ENCODE assay signal across 29 cellular contexts in the genomic region with DNA sequence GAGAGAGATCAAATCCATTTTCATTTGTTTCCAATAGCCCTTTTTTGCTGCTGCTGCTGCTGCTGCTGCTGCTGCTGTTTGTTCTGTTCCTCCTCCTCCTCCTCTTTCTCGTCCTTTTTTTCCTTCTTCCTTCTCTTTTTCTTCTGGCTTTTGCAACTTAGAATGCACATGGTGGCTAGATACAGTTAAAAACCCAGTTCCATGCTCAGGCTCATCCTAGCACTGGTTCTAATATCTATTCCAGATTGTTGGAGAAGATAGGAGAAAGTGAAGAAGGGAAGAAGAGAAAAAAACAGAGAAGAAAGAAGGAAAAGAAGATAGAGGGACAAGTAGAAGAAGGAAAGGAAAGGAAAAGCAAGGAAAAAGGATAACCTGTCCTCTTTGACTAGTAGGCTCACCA. TPM values are rescaled to one million over a fixed set of nuclear protein-coding genes. Genes with fewer than 3 reads are reported as not detected.
"Had no signal": no experiment of that assay in that cellular context is flagged by ENCODE, and none has a peak within 500 bp of the region (broad histone marks: within the 10 kb centered on the region; RNA-seq: fewer than 3 reads in every experiment).

No MANE protein-coding gene starts in this region.

- H3K27me3 Mint-ChIP-seq: activated CD4-positive, alpha-beta memory T cell treated with anti-CD3 and anti-CD28 coated beads, Interleukin-2, amount 10 ng/mL, durations not matched to agents 7 days and 5 days; activated CD4-positive, alpha-beta T cell treated with anti-CD3 and anti-CD28 coated beads, Interleukin-2, amount 10 ng/mL, durations not matched to agents 7 days and 5 days; activated T-helper 17 cell treated with anti-CD3 and anti-CD28 coated beads, Interleukin-2, amount 50 U/mL, for 72 hours; progenitor cell of endocrine pancreas; T-helper 17 cell had no signal

- ATAC-seq: activated naive CD4-positive, alpha-beta T cell treated with anti-CD3 and anti-CD28 coated beads, Interleukin-2, amount 50 U/mL, for 72 hours; activated T-cell treated with anti-CD3 and anti-CD28 coated beads, Interleukin-2, amount 50 U/mL, for 4 hours; activated T-helper 17 cell treated with anti-CD3 and anti-CD28 coated beads, Interleukin-2, amount 50 U/mL, for 72 hours; foreskin keratinocyte; right lobe of liver; T-helper 17 cell had no signal

- H3K27me3 ChIP-seq: esophagus muscularis mucosa, foreskin keratinocyte, ovary, right lobe of liver, thyroid gland, upper lobe of left lung, vagina had no signal

- H3K4me3 ChIP-seq: breast epithelium, esophagus muscularis mucosa, left ventricle myocardium inferior, lung, ovary, right lobe of liver, stomach, thyroid gland, upper lobe of left lung, vagina had no signal

- H3K4me1 ChIP-seq: breast epithelium, esophagus muscularis mucosa, foreskin keratinocyte, left ventricle myocardium inferior, right lobe of liver, stomach, thyroid gland, vagina had no signal

- H3K36me3 ChIP-seq: breast epithelium, esophagus muscularis mucosa, left ventricle myocardium inferior, ovary, right lobe of liver, stomach, thyroid gland, upper lobe of left lung, vagina had no signal

- H3K4me3 Mint-ChIP-seq: activated CD4-positive, alpha-beta memory T cell treated with anti-CD3 and anti-CD28 coated beads, Interleukin-2, amount 10 ng/mL, durations not matched to agents 7 days and 5 days; activated CD4-positive, alpha-beta T cell treated with anti-CD3 and anti-CD28 coated beads, Interleukin-2, amount 10 ng/mL, durations not matched to agents 7 days and 5 days; activated T-cell treated with anti-CD3 and anti-CD28 coated beads, Interleukin-2, amount 50 U/mL, for 4 hours; activated T-helper 17 cell treated with anti-CD3 and anti-CD28 coated beads, Interleukin-2, amount 50 U/mL, for 72 hours; nephron progenitor cell; T-helper 17 cell had no signal

- H3K27ac ChIP-seq: breast epithelium, esophagus muscularis mucosa, foreskin keratinocyte, left ventricle myocardium inferior, ovary, right lobe of liver, stomach, thyroid gland, vagina had no signal

- H3K27ac Mint-ChIP-seq: activated CD4-positive, alpha-beta memory T cell treated with anti-CD3 and anti-CD28 coated beads, Interleukin-2, amount 10 ng/mL, durations not matched to agents 7 days and 5 days; activated CD4-positive, alpha-beta T cell treated with anti-CD3 and anti-CD28 coated beads, Interleukin-2, amount 10 ng/mL, durations not matched to agents 7 days and 5 days; activated naive CD4-positive, alpha-beta T cell treated with anti-CD3 and anti-CD28 coated beads, Interleukin-2, amount 50 U/mL, for 72 hours; activated T-helper 17 cell treated with anti-CD3 and anti-CD28 coated beads, Interleukin-2, amount 50 U/mL, for 72 hours; nephron progenitor cell; progenitor cell of endocrine pancreas; T-helper 17 cell had no signal

- H3K9me3 ChIP-seq: breast epithelium, esophagus muscularis mucosa, left ventricle myocardium inferior, ovary, right lobe of liver, stomach, thyroid gland, upper lobe of left lung, vagina had no signal

- DNase-seq: activated CD4-positive, alpha-beta memory T cell treated with anti-CD3 and anti-CD28 coated beads, Interleukin-2, amount 10 ng/mL, durations not matched to agents 7 days and 5 days; activated CD4-positive, alpha-beta T cell treated with anti-CD3 and anti-CD28 coated beads for 1 hour; activated CD4-positive, alpha-beta T cell treated with anti-CD3 and anti-CD28 coated beads, Interleukin-2, amount 10 ng/mL, durations not matched to agents 7 days and 5 days; activated CD8-positive, alpha-beta memory T cell treated with anti-CD3 and anti-CD28 coated beads, Interleukin-2, amount 50 U/mL, for 48 hours; activated gamma-delta T cell treated with Interleukin-2 at 50 U/mL for 16 hours; activated T-cell treated with anti-CD3 and anti-CD28 coated beads, Interleukin-2, amount 50 U/mL, for 4 hours; central memory CD4-positive, alpha-beta T cell; effector CD4-positive, alpha-beta T cell; foreskin keratinocyte; left ventricle myocardium inferior; nephron progenitor cell; ovary; right lobe of liver; stimulated activated CD4-positive, alpha-beta T cell treated with anti-CD3 and anti-CD28 coated beads, Interleukin-12 subunit alpha, Interleukin-12 subunit beta, amount 100 ng/mL, for 4 hours; stimulated activated CD4-positive, alpha-beta T cell treated with anti-CD3 and anti-CD28 coated beads, Interleukin-4, amount 100 ng/mL, for 1 hour; stomach; T-helper 17 cell; T1000; thyroid gland; upper lobe of left lung had no signal

- H3K4me1 Mint-ChIP-seq: nephron progenitor cell had no signal

RNA-seq across cellular contexts. Expression of a gene that starts 39.7 kb away (rescaled TPM):
- total RNA-seq: activated CD4-positive, alpha-beta memory T cell treated with anti-CD3 and anti-CD28 coated beads, Interleukin-2, amount 10 ng/mL, durations not matched to agents 7 days and 5 days; activated CD4-positive, alpha-beta T cell treated with anti-CD3 and anti-CD28 coated beads, Interleukin-2, amount 10 ng/mL, durations not matched to agents 7 days and 5 days; foreskin keratinocyte; glomerular endothelial cell; progenitor cell of endocrine pancreas; renal cortical epithelial cell had no signal
- polyA plus RNA-seq: foreskin keratinocyte had no signal
